ENCODE assay signal across 1 cellular context in the genomic region with DNA sequence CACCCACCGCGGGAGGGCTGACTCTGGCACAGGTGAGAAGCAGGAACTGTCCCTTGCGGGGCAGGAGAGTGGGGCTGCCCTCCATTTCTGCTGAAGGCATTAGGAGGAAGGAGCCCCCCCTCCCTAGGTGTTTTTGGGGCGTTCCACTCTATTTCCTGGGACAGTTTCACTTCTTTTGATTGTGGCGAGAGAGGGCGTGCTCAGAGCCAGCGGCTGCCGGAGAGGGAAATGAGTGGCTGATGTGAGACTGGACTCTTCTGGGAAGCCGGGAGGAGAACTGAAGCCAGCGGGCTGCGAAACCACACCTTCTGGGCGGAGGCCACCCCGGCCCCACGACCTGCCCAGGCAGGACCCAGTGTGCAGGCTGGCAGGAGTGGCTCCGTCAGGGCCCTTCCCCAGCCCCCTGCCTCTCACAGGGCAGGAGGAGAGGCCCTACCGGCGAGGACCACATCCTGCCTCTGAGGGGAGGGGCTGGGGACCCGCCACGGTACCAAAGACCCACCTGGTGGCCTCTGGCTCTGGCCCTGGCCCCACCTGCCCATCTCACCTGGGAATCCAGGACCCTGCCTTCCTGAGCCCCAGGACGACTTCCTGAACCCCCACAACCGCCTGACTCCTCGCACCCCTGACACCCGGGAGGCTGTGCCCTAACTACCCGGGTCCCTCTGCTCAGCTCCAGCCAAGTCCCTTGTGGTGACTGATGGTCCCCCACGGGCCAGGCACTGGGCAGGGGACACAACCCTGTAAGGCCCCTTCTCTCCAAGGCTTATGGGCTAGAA.
TF ChIP-seq lines count a peak whose summit lies in the region.

No MANE protein-coding gene starts in this region.

TF ChIP-seq in K562, 482 proteins besides CTCF, POLR2A, EP300 and RAD21:
- TF ChIP-seq JUND (IDR thresholded peaks at IDR 0.05; ENCODE audit: borderline replicate concordance, low read depth, low read length) (peak; percentile 33; the same call in 1 of the 2 replicates), JUND (tag; IDR thresholded peaks at IDR 0.05; ENCODE audit: borderline replicate concordance, low read depth, low read length) (no peak), POLR2G (IDR thresholded peaks at IDR 0.05; ENCODE audit: low read depth, low read length) (peak; percentile 11; the same call in 1 of the 2 replicates), NRF1 (conservative IDR thresholded peaks at IDR 0.05 in 1 of 2, IDR thresholded peaks at IDR 0.05 in 1 of 2) (no peak), RBM22 (IDR thresholded peaks at IDR 0.05; ENCODE audit: low read depth, low read length, poor library complexity, severe bottlenecking) (peak; percentile 18), ZNF384 (IDR thresholded peaks at IDR 0.05; ENCODE audit: low read depth, low read length) (0 out of 2 replicates have a peak, but pooled peaks have one; percentile 16), ZNF507 (tag; conservative IDR thresholded peaks at IDR 0.05) (no peak), ZNF124 (CRISPR knock-in tag; IDR thresholded peaks at IDR 0.05) (no peak), RFX1 (IDR thresholded peaks at IDR 0.05) (no peak), ZBTB17 (CRISPR knock-in tag; IDR thresholded peaks at IDR 0.05) (no peak)
- TF ChIP-seq, protein P1, sequence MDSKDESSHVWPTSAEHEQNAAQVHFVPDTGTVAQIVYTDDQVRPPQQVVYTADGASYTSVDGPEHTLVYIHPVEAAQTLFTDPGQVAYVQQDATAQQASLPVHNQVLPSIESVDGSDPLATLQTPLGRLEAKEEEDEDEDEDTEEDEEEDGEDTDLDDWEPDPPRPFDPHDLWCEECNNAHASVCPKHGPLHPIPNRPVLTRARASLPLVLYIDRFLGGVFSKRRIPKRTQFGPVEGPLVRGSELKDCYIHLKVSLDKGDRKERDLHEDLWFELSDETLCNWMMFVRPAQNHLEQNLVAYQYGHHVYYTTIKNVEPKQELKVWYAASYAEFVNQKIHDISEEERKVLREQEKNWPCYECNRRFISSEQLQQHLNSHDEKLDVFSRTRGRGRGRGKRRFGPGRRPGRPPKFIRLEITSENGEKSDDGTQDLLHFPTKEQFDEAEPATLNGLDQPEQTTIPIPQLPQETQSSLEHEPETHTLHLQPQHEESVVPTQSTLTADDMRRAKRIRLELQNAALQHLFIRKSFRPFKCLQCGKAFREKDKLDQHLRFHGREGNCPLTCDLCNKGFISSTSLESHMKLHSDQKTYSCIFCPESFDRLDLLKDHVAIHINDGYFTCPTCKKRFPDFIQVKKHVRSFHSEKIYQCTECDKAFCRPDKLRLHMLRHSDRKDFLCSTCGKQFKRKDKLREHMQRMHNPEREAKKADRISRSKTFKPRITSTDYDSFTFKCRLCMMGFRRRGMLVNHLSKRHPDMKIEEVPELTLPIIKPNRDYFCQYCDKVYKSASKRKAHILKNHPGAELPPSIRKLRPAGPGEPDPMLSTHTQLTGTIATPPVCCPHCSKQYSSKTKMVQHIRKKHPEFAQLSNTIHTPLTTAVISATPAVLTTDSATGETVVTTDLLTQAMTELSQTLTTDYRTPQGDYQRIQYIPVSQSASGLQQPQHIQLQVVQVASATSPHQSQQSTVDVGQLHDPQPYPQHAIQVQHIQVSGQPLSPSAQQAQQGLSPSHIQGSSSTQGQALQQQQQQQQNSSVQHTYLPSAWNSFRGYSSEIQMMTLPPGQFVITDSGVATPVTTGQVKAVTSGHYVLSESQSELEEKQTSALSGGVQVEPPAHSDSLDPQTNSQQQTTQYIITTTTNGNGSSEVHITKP (IDR thresholded peaks at IDR 0.05; ENCODE audit: partially characterized antibody) = peak; percentile 88
- TF ChIP-seq, protein P2, sequence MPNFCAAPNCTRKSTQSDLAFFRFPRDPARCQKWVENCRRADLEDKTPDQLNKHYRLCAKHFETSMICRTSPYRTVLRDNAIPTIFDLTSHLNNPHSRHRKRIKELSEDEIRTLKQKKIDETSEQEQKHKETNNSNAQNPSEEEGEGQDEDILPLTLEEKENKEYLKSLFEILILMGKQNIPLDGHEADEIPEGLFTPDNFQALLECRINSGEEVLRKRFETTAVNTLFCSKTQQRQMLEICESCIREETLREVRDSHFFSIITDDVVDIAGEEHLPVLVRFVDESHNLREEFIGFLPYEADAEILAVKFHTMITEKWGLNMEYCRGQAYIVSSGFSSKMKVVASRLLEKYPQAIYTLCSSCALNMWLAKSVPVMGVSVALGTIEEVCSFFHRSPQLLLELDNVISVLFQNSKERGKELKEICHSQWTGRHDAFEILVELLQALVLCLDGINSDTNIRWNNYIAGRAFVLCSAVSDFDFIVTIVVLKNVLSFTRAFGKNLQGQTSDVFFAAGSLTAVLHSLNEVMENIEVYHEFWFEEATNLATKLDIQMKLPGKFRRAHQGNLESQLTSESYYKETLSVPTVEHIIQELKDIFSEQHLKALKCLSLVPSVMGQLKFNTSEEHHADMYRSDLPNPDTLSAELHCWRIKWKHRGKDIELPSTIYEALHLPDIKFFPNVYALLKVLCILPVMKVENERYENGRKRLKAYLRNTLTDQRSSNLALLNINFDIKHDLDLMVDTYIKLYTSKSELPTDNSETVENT (CRISPR knock-in tag; IDR thresholded peaks at IDR 0.05) = peak; percentile 28; the same call in 1 of the 2 replicates
- TF ChIP-seq, protein P3, sequence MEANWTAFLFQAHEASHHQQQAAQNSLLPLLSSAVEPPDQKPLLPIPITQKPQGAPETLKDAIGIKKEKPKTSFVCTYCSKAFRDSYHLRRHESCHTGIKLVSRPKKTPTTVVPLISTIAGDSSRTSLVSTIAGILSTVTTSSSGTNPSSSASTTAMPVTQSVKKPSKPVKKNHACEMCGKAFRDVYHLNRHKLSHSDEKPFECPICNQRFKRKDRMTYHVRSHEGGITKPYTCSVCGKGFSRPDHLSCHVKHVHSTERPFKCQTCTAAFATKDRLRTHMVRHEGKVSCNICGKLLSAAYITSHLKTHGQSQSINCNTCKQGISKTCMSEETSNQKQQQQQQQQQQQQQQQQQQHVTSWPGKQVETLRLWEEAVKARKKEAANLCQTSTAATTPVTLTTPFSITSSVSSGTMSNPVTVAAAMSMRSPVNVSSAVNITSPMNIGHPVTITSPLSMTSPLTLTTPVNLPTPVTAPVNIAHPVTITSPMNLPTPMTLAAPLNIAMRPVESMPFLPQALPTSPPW (CRISPR knock-in tag; IDR thresholded peaks at IDR 0.05) = peak; percentile 68
- TF ChIP-seq, protein P4, sequence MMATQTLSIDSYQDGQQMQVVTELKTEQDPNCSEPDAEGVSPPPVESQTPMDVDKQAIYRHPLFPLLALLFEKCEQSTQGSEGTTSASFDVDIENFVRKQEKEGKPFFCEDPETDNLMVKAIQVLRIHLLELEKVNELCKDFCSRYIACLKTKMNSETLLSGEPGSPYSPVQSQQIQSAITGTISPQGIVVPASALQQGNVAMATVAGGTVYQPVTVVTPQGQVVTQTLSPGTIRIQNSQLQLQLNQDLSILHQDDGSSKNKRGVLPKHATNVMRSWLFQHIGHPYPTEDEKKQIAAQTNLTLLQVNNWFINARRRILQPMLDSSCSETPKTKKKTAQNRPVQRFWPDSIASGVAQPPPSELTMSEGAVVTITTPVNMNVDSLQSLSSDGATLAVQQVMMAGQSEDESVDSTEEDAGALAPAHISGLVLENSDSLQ (IDR thresholded peaks at IDR 0.05) = no peak
